Comparison of ENCODE assay signal across 11 cellular contexts in genomic region chr14:52071675-52072074, GRCh38. TPM values are rescaled to one million over a fixed set of nuclear protein-coding genes. Genes with fewer than 3 reads are reported as not detected.
DNase-seq lines count a peak whose midpoint lies in the region; FAIRE-seq and TF ChIP-seq lines count a peak whose summit lies in the region.
"Had no signal": no experiment of that assay in that cellular context is flagged by ENCODE, and none has a peak within 500 bp of the region (broad histone marks: within the 10 kb centered on the region; RNA-seq: fewer than 3 reads in every experiment).

No MANE protein-coding gene starts in this region.

- no peaks in the 10 kb centered on the region for H4K20me1 ChIP-seq in astrocyte (ENCODE audit: insufficient read depth, low read length)

- H3K27me3 Mint-ChIP-seq in astrocyte (ENCODE audit: low read depth, unreplicated experiment): peaks cover 19% of the 10 kb centered on the region

- H3K4me3 ChIP-seq in astrocyte (ENCODE audit: insufficient read depth, low read depth, low read length) (no peak overlapping the region), tibial nerve (no peak overlapping the region)

- no peak overlapping the region for H3K27ac ChIP-seq in astrocyte (ENCODE audit: low read depth, low read length)
- peak overlapping the region in 2 of 4 donors; percentile 18 to 94 for H3K27ac ChIP-seq in tibial nerve

- no peaks in the 10 kb centered on the region for H3K36me3 Mint-ChIP-seq in astrocyte (ENCODE audit: low read depth, unreplicated experiment)

- peaks cover 22% of the 10 kb centered on the region for H3K79me2 ChIP-seq in astrocyte (ENCODE audit: insufficient read depth, low read length)

- TF ChIP-seq POLR2A in tibial nerve (IDR thresholded peaks at IDR 0.05): no peak

- no peaks in the 10 kb centered on the region for H3K36me3 ChIP-seq in astrocyte (ENCODE audit: insufficient read depth, low read length)
- no peaks in the 10 kb centered on the region for H3K36me3 ChIP-seq in tibial nerve

- H3K4me1 Mint-ChIP-seq in astrocyte (ENCODE audit: low read depth, unreplicated experiment): peaks cover 19% of the 10 kb centered on the region

- no peaks in the 10 kb centered on the region for H3K27me3 ChIP-seq in astrocyte (ENCODE audit: insufficient read depth, low read length)
- no peaks in the 10 kb centered on the region for H3K27me3 ChIP-seq in tibial nerve

- H3K9me3 ChIP-seq in astrocyte (ENCODE audit: insufficient read depth, low read depth, low read length): no peaks in the 10 kb centered on the region
- no peaks in the 10 kb centered on the region for H3K9me3 ChIP-seq in tibial nerve

- no peak overlapping the region for H3K4me3 Mint-ChIP-seq in astrocyte (ENCODE audit: unreplicated experiment)

- no peak overlapping the region for H2AFZ ChIP-seq in astrocyte (ENCODE audit: low read depth, low read length)

- peak; percentile 81 for FAIRE-seq in astrocyte (lab: Jason Lieb, UNC)

- no peak for DNase-seq in AG09319 (ENCODE audit: extremely low read depth, low read depth)
- DNase-seq in HCEC 1CT: peak; percentile 61
- DNase-seq in astrocyte (ENCODE audit: low read depth): peak; percentile 29
- DNase-seq in iris pigment epithelial cell (ENCODE audit: low read depth): peak; percentile 44
- no peak for DNase-seq in tibial nerve (ENCODE audit: low spot score in 2 of 2)
- DNase-seq in NOMO-1 (lab: John Stamatoyannopoulos, UW; ENCODE audit: unreplicated experiment in 2 of 2): no peak
- DNase-seq in posterior vena cava (ENCODE audit: low spot score): no peak
- DNase-seq in activated T-cell treated with anti-CD3 and anti-CD28 coated beads for 4 hours: no peak
- DNase-seq: activated CD4-positive, alpha-beta T cell treated with anti-CD3 and anti-CD28 coated beads, Interleukin-2, amount 50 U/mL, for 4 hours; activated naive CD4-positive, alpha-beta T cell; naive B cell had no signal

- H3K9ac ChIP-seq in astrocyte (ENCODE audit: low read length): no peak overlapping the region

- TF ChIP-seq EP300 in tibial nerve (IDR thresholded peaks at IDR 0.05): no peak

- WGBS in tibial nerve, 2 donors: 50 to 54% methylated on average over 3 of the region's 3 CpGs

- TF ChIP-seq CTCF in AG09319 (IDR thresholded peaks at IDR 0.05; ENCODE audit: low read depth, low read length) (peak; percentile 18; the same call in 1 of the 2 replicates), astrocyte (IDR thresholded peaks at IDR 0.05; ENCODE audit: insufficient read depth, low read depth, low read length) (peak; percentile 28), tibial nerve (IDR thresholded peaks at IDR 0.05) (peak in 1 of 5 experiments; percentile 11)

- peaks cover 49% of the 10 kb centered on the region for H3K4me1 ChIP-seq in astrocyte (ENCODE audit: insufficient read depth, low read length)
- peaks cover 0 to 70% (median 10%) of the 10 kb centered on the region in 4 donors for H3K4me1 ChIP-seq in tibial nerve

- H3K27ac Mint-ChIP-seq in astrocyte (ENCODE audit: unreplicated experiment): no peak overlapping the region
- H3K27ac Mint-ChIP-seq: naive B cell had no signal

- intact Hi-C loops in posterior vena cava (cut with DNase I): loop anchor here in 1 of 2 donors (5.0 kb wide), 1 partner anchor 1324 kb away; no protein-coding TSS in a partner anchor

- H3K4me2 ChIP-seq in astrocyte (ENCODE audit: low read length): no peak overlapping the region

- H3K9me3 Mint-ChIP-seq in astrocyte (ENCODE audit: unreplicated experiment): no peaks in the 10 kb centered on the region

RNA-seq across cellular contexts. Expression of gene NID2, which starts 2.8 kb away (rescaled TPM):
- total RNA-seq in astrocyte (11.4 and 22.3 TPM in 2 replicates), tibial nerve (10 to 100 TPM; 61.4 to 90.0 (median 79.4) TPM), posterior vena cava (10 to 100 TPM; 49.8 to 56.9 TPM)

Comparison
In these comparisons a context has a peak if more than half of its experiments do, and no peak if none do; other contexts are left out.
1. DNase-seq: peak in HCEC 1CT (single experiment), astrocyte (single experiment) and iris pigment epithelial cell (single experiment); none in AG09319 (single experiment), tibial nerve (0 of 2), NOMO-1 (0 of 2), posterior vena cava (single experiment) and activated T-cell treated with anti-CD3 and anti-CD28 coated beads for 4 hours (single experiment).